Comparison of ENCODE assay signal across 8 cellular contexts in genomic region chrX:40580537-40581332, GRCh38. TPM values are rescaled to one million over a fixed set of nuclear protein-coding genes. Genes with fewer than 3 reads are reported as not detected.
A peak's percentile ranks its signal among the peaks of the same experiment; 100 is the strongest.
DNase-seq lines count a peak whose midpoint lies in the region; ATAC-seq and TF ChIP-seq lines count a peak whose summit lies in the region.

A gene with protein sequence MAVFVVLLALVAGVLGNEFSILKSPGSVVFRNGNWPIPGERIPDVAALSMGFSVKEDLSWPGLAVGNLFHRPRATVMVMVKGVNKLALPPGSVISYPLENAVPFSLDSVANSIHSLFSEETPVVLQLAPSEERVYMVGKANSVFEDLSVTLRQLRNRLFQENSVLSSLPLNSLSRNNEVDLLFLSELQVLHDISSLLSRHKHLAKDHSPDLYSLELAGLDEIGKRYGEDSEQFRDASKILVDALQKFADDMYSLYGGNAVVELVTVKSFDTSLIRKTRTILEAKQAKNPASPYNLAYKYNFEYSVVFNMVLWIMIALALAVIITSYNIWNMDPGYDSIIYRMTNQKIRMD (plus strand): TSS chrX:40580970. CDS start chrX:40581066, 96 bp downstream.

- peak within 1 kb of the TSS; percentile 75 for H3K4me3 ChIP-seq in LNCaP clone FGC (ENCODE audit: low read depth, low read length)
- H3K4me3 ChIP-seq in fibroblast of mammary gland (ENCODE audit: control insufficient read depth, low read depth, low read length), result peak within 1 kb of the TSS; percentile 76

- peak within 1 kb of the TSS; percentile 77 for H3K27ac ChIP-seq in RWPE1

- peak; percentile 94 to 95 for ATAC-seq in naive thymus-derived CD8-positive, alpha-beta T cell

- H3K4me1 Mint-ChIP-seq in activated T-helper 2 cell treated with anti-CD3 and anti-CD28 coated beads, Interferon-gamma antibody, Interleukin-2, Interleukin-4, amounts not matched to agents 10 μg/mL and 5 μg/mL and 100 μg/mL, durations not matched to agents 14 hours and 24 hours and 36 hours (ENCODE audit: low read depth), result peaks cover 18% of the 10 kb centered on the region
- H3K4me1 Mint-ChIP-seq in naive thymus-derived CD8-positive, alpha-beta T cell, result peaks cover 14 to 36% (median 31%) of the 10 kb centered on the region in 4 donors

- TF ChIP-seq CTCF in LNCaP clone FGC (IDR thresholded peaks at IDR 0.05; ENCODE audit: control insufficient read depth, extremely low read depth, insufficient read depth), result no peak
- no peak for TF ChIP-seq CTCF in RWPE1 (conservative IDR thresholded peaks at IDR 0.05; ENCODE audit: low read depth)
- TF ChIP-seq CTCF in fibroblast of mammary gland (conservative IDR thresholded peaks at IDR 0.05; ENCODE audit: control insufficient read depth, insufficient read depth, low read depth, low read length), result no peak

- DNase-seq in Daoy (ENCODE audit: low read depth) (peak; percentile 92), GOT3 (lab: John Stamatoyannopoulos, UW) (peak; percentile 82), LNCaP clone FGC (ENCODE audit: low read depth) (peak; percentile 83), RWPE1 (ENCODE audit: low spot score) (peak; percentile 95), fibroblast of mammary gland (ENCODE audit: low read depth) (peak; percentile 89)
- DNase-seq in activated T-helper 2 cell treated with anti-CD3 and anti-CD28 coated beads, Interferon-gamma antibody, Interleukin-2, Interleukin-4, amounts not matched to agents 10 μg/mL and 5 μg/mL and 100 μg/mL, durations not matched to agents 14 hours and 24 hours and 36 hours (ENCODE audit: low spot score), result peak; percentile 87
- DNase-seq in naive thymus-derived CD8-positive, alpha-beta T cell, result peak; percentile 69 to 96 (median 87)
- peak; percentile 76 to 91 (median 86) for DNase-seq in stimulated activated naive CD4-positive, alpha-beta T cell (lab: John Stamatoyannopoulos, UW)

- H3K27ac Mint-ChIP-seq in activated T-helper 2 cell treated with anti-CD3 and anti-CD28 coated beads, Interferon-gamma antibody, Interleukin-2, Interleukin-4, amounts not matched to agents 10 μg/mL and 5 μg/mL and 100 μg/mL, durations not matched to agents 14 hours and 24 hours and 36 hours, result peak within 1 kb of the TSS; percentile 90
- H3K27ac Mint-ChIP-seq in naive thymus-derived CD8-positive, alpha-beta T cell, result peak within 1 kb of the TSS; percentile 89 to 99 (median 96)

- POLR2A ChIA-PET in RWPE1 (lab: Yijun Ruan, JAX; ENCODE audit: low non-redundant PET), result no interaction called here
- POLR2A ChIA-PET in naive thymus-derived CD8-positive, alpha-beta T cell (lab: Charles Lee), result interaction anchor here (0.7 to 1.5 kb wide), 5 partner anchors 9 to 753 kb away, joined by 3 to 9 read pairs (median 4); partner anchors contain the start of genes DDX3X and MED14

- no peaks in the 10 kb centered on the region for H3K36me3 Mint-ChIP-seq in activated T-helper 2 cell treated with anti-CD3 and anti-CD28 coated beads, Interferon-gamma antibody, Interleukin-2, Interleukin-4, amounts not matched to agents 10 μg/mL and 5 μg/mL and 100 μg/mL, durations not matched to agents 14 hours and 24 hours and 36 hours (ENCODE audit: low read depth)
- H3K36me3 Mint-ChIP-seq in naive thymus-derived CD8-positive, alpha-beta T cell, result no peaks in the 10 kb centered on the region

- no peaks in the 10 kb centered on the region for H3K27me3 Mint-ChIP-seq in activated T-helper 2 cell treated with anti-CD3 and anti-CD28 coated beads, Interferon-gamma antibody, Interleukin-2, Interleukin-4, amounts not matched to agents 10 μg/mL and 5 μg/mL and 100 μg/mL, durations not matched to agents 14 hours and 24 hours and 36 hours (ENCODE audit: low read depth)
- no peaks in the 10 kb centered on the region for H3K27me3 Mint-ChIP-seq in naive thymus-derived CD8-positive, alpha-beta T cell

- intact Hi-C loops in activated T-helper 2 cell treated with anti-CD3 and anti-CD28 coated beads, Interferon-gamma antibody, Interleukin-2, Interleukin-4, amounts not matched to agents 10 μg/mL and 5 μg/mL and 100 μg/mL, durations not matched to agents 14 hours and 24 hours and 36 hours (cut with micrococcal nuclease), result loop anchor here (2.0 kb wide), 1 partner anchor 66 kb away; the partner anchor contains the start of gene CXorf38

- no peaks in the 10 kb centered on the region for H3K9me3 Mint-ChIP-seq in activated T-helper 2 cell treated with anti-CD3 and anti-CD28 coated beads, Interferon-gamma antibody, Interleukin-2, Interleukin-4, amounts not matched to agents 10 μg/mL and 5 μg/mL and 100 μg/mL, durations not matched to agents 14 hours and 24 hours and 36 hours
- H3K9me3 Mint-ChIP-seq in naive thymus-derived CD8-positive, alpha-beta T cell, result peaks cover 0 to 4% (median 0%) of the 10 kb centered on the region in 9 donors

- CTCF ChIA-PET in RWPE1 (lab: Yijun Ruan, JAX), result interaction anchor here (0.5 to 0.6 kb wide), 2 partner anchors 37 to 496 kb away, joined by 3 to 4 read pairs; no protein-coding TSS in a partner anchor

- H3K4me3 Mint-ChIP-seq in activated T-helper 2 cell treated with anti-CD3 and anti-CD28 coated beads, Interferon-gamma antibody, Interleukin-2, Interleukin-4, amounts not matched to agents 10 μg/mL and 5 μg/mL and 100 μg/mL, durations not matched to agents 14 hours and 24 hours and 36 hours (ENCODE audit: low read depth), result peak within 1 kb of the TSS; percentile 90
- peak within 1 kb of the TSS; percentile 89 to 98 (median 97) for H3K4me3 Mint-ChIP-seq in naive thymus-derived CD8-positive, alpha-beta T cell

RNA-seq across cellular contexts. Expression of the gene that starts here (rescaled TPM):
- 54.8 and 57.0 TPM in 2 replicates for total RNA-seq in Daoy (2014; rRNA removed; shearing (Covaris generic))
- total RNA-seq in activated T-helper 2 cell treated with anti-CD3 and anti-CD28 coated beads, Interferon-gamma antibody, Interleukin-2, Interleukin-4, amounts not matched to agents 10 μg/mL and 5 μg/mL and 100 μg/mL, durations not matched to agents 14 hours and 24 hours and 36 hours, result 69.6 and 70.3 TPM in 2 replicates
- 10 to 100 TPM; 68.8 to 75.8 TPM for total RNA-seq in naive thymus-derived CD8-positive, alpha-beta T cell
- polyA plus RNA-seq in naive thymus-derived CD8-positive, alpha-beta T cell, result 100 to 1,000 TPM; 180 to 202 (median 192) TPM

Comparison
In these comparisons a context has a peak if more than half of its experiments do, and no peak if none do; other contexts are left out.
1. Peak in every context shown above with its lines: DNase-seq, ATAC-seq, H3K4me3 ChIP-seq and H3K27ac ChIP-seq.